In genomic region chr13:101612736-101613135, GRCh38 we compare ENCODE assay signal across 17 cellular contexts.
DNase-seq lines count a peak whose midpoint lies in the region; TF ChIP-seq lines count a peak whose summit lies in the region.
"Had no signal": no experiment of that assay in that cellular context is flagged by ENCODE, and none has a peak within 500 bp of the region (broad histone marks: within the 10 kb centered on the region; RNA-seq: fewer than 3 reads in every experiment).

No MANE protein-coding gene starts in this region.

- H3K4me2 ChIP-seq in osteoblast (ENCODE audit: insufficient read depth, low read length): no peak overlapping the region

- H3K27ac ChIP-seq in osteoblast (ENCODE audit: low read depth, low read length): peak overlapping the region; percentile 23
- H3K27ac ChIP-seq: SK-N-MC had no signal

- peaks cover 11% of the 10 kb centered on the region for H3K4me1 ChIP-seq in osteoblast (ENCODE audit: insufficient read depth, low read length)

- TF ChIP-seq POLR2A in erythroblast (IDR thresholded peaks at IDR 0.05; ENCODE audit: low read length): peak; percentile 31

- H3K27me3 ChIP-seq in osteoblast (ENCODE audit: insufficient read depth, low read length): no peaks in the 10 kb centered on the region
- H3K27me3 ChIP-seq: MG63 had no signal

- no peaks in the 10 kb centered on the region for H3K9me3 ChIP-seq in osteoblast (ENCODE audit: low read depth, low read length)
- H3K9me3 ChIP-seq: MG63 had no signal

- peaks cover 57% of the 10 kb centered on the region for H3K79me2 ChIP-seq in osteoblast (ENCODE audit: insufficient read depth, low read length)

- peak; percentile 4 for DNase-seq in Daoy (ENCODE audit: low read depth)
- peak; percentile 10 for DNase-seq in NCI-H69 (lab: John Stamatoyannopoulos, UW)
- peak; percentile 94 to 98 for DNase-seq in erythroblast (lab: John Stamatoyannopoulos, UW)
- no peak for DNase-seq in osteoblast (ENCODE audit: insufficient read length, low spot score, missing footprints)
- DNase-seq in stimulated activated naive CD4-positive, alpha-beta T cell treated with Interleukin-2 at 50 U/mL for 16 hours (lab: John Stamatoyannopoulos, UW): no peak
- DNase-seq in NCI-H1694 treated with DMSO at 0.1 percent for 48 hours (lab: John Stamatoyannopoulos, UW): no peak
- no peak for DNase-seq in SIG-M5 (lab: John Stamatoyannopoulos, UW)
- DNase-seq in HEK293T (ENCODE audit: extremely low spot score): no peak
- DNase-seq: CD4-positive, CD25-positive, alpha-beta regulatory T cell; H7; Karpas-422; MG63; NCI-H1092; NCI-H187 treated with DMSO at 0.1 percent for 48 hours; NCI-H446 treated with DMSO at 0.1 percent for 48 hours; NCI-H82 had no signal

- peaks cover 8% of the 10 kb centered on the region for H3K36me3 ChIP-seq in osteoblast (ENCODE audit: insufficient read depth, low read length)
- H3K36me3 ChIP-seq: MG63 had no signal

- H2AFZ ChIP-seq in osteoblast (ENCODE audit: low read length): no peak overlapping the region

- H3K4me3 ChIP-seq in osteoblast (ENCODE audit: insufficient read depth, low read length): no peak overlapping the region
- H3K4me3 ChIP-seq: MG63, SK-N-MC had no signal

- CTCF ChIA-PET in HEK293T (lab: Yijun Ruan, JAX): no interaction called here

- no peak for TF ChIP-seq CTCF in osteoblast (IDR thresholded peaks at IDR 0.05; ENCODE audit: extremely low read depth, low read depth, low read length)

- POLR2A ChIA-PET in HEK293T (lab: Yijun Ruan, JAX): no interaction called here

- peaks cover 3% of the 10 kb centered on the region for H4K20me1 ChIP-seq in osteoblast (ENCODE audit: insufficient read depth, low read length)

TF ChIP-seq in HEK293T, 16 proteins besides CTCF, POLR2A, EP300 and RAD21:
- TF ChIP-seq ARNT (IDR thresholded peaks at IDR 0.05): no peak
- no peak for TF ChIP-seq TARDBP (IDR thresholded peaks at IDR 0.05)
- TF ChIP-seq FOXA1 (IDR thresholded peaks at IDR 0.05): no peak
- TF ChIP-seq PKNOX1 (IDR thresholded peaks at IDR 0.05): no peak
- TF ChIP-seq ELF4 (IDR thresholded peaks at IDR 0.05): no peak
- no peak for TF ChIP-seq L3MBTL2 (conservative IDR thresholded peaks at IDR 0.05)
- no peak for TF ChIP-seq ZNF384 (IDR thresholded peaks at IDR 0.05)
- TF ChIP-seq SP1 (IDR thresholded peaks at IDR 0.05): no peak
- TF ChIP-seq LEF1 (IDR thresholded peaks at IDR 0.05; ENCODE audit: borderline replicate concordance): no peak
- TF ChIP-seq NFRKB (IDR thresholded peaks at IDR 0.05): no peak
- no peak for TF ChIP-seq CTBP1 (IDR thresholded peaks at IDR 0.05; ENCODE audit: borderline replicate concordance)
- TF ChIP-seq FOXK2 (IDR thresholded peaks at IDR 0.05): no peak
- TF ChIP-seq SUZ12 (IDR thresholded peaks at IDR 0.05): no peak
- no peak for TF ChIP-seq HDGF (IDR thresholded peaks at IDR 0.05; ENCODE audit: borderline replicate concordance)

Comparison
In these comparisons a context has a peak if more than half of its experiments do, and no peak if none do; other contexts are left out.
1. DNase-seq: peak in Daoy (single experiment), NCI-H69 (single experiment) and erythroblast (2 of 2); none in osteoblast (single experiment), stimulated activated naive CD4-positive, alpha-beta T cell treated with Interleukin-2 at 50 U/mL for 16 hours (single experiment), NCI-H1694 treated with DMSO at 0.1 percent for 48 hours (single experiment), SIG-M5 (single experiment) and HEK293T (single experiment).